Comparison of ENCODE assay signal across 15 cellular contexts in the genomic region with DNA sequence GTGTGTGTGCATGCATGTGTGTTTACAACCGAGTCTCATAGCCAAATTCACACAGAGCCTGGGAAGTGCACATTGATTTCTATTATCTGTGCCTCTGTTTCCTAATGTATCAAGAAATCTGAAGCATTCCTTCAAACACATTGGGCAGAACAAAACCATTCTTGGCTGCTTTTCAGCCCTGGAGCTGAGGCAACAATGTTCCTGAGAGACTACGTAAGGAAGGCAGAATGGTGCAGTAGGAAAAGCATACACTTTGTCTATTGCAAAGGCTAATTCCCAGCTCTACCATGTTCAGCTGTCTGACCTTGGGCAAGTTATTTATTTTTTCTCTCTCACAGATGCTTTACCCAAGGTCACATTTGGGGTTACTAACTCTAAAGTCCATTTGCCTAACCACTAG.
A peak's percentile ranks its signal among the peaks of the same experiment; 100 is the strongest.
DNase-seq lines count a peak whose midpoint lies in the region; ATAC-seq and TF ChIP-seq lines count a peak whose summit lies in the region.
"Had no signal": no experiment of that assay in that cellular context is flagged by ENCODE, and none has a peak within 500 bp of the region (broad histone marks: within the 10 kb centered on the region; RNA-seq: fewer than 3 reads in every experiment).

No MANE protein-coding gene starts in this region.

- no peak overlapping the region for H2BK120ac ChIP-seq in mesenchymal stem cell (ENCODE audit: low read depth, low read length)

- H2AK5ac ChIP-seq in mesenchymal stem cell (ENCODE audit: low read length, severe bottlenecking), result no peak overlapping the region

- H3K14ac ChIP-seq in mesenchymal stem cell (ENCODE audit: low read length in 2 of 2), result peak overlapping the region in 1 of 2 experiments; percentile 7

- no peaks in the 10 kb centered on the region for H3K9me3 Mint-ChIP-seq in activated CD4-positive, alpha-beta T cell treated with anti-CD3 and anti-CD28 coated beads, Interleukin-2, amount 10 ng/mL, durations not matched to agents 24 days and 14 days
- no peaks in the 10 kb centered on the region for H3K9me3 Mint-ChIP-seq in activated T-cell treated with anti-CD3 and anti-CD28 coated beads, Interleukin-2, amount 50 U/mL, for 24 hours

- H3K4me3 ChIP-seq in right atrium auricular region (no peak overlapping the region), mesenchymal stem cell (ENCODE audit: insufficient read depth in 1 of 2, low read depth in 1 of 2, low read length in 2 of 2) (no peak overlapping the region)
- H3K4me3 ChIP-seq: A549 had no signal

- H3K4me1 ChIP-seq in right atrium auricular region (peaks cover 0 to 5% of the 10 kb centered on the region in 2 donors), mesenchymal stem cell (ENCODE audit: control insufficient read depth, insufficient read depth, low read depth, low read length) (no peaks in the 10 kb centered on the region)
- H3K4me1 ChIP-seq: A549, Caco-2 had no signal

- no peaks in the 10 kb centered on the region for H3K79me1 ChIP-seq in mesenchymal stem cell (replicated peaks; ENCODE audit: low read length, poor library complexity, severe bottlenecking)

- no peak overlapping the region for H3K23ac ChIP-seq in mesenchymal stem cell (ENCODE audit: low read length in 2 of 2)

- peak; percentile 34 for ATAC-seq in Right ventricle myocardium superior (ENCODE audit: poor library complexity)
- ATAC-seq: A549 had no signal

- peak overlapping the region; percentile 60 for H4K8ac ChIP-seq in mesenchymal stem cell (ENCODE audit: low read length)

- peak overlapping the region in 1 of 2 experiments; percentile 12 for H3K18ac ChIP-seq in mesenchymal stem cell (ENCODE audit: low read depth in 1 of 2, low read length in 2 of 2)

- H3K27me3 Mint-ChIP-seq in activated CD4-positive, alpha-beta T cell treated with anti-CD3 and anti-CD28 coated beads, Interleukin-2, amount 10 ng/mL, durations not matched to agents 24 days and 14 days, result no peaks in the 10 kb centered on the region
- H3K27me3 Mint-ChIP-seq in activated T-cell treated with anti-CD3 and anti-CD28 coated beads, Interleukin-2, amount 50 U/mL, for 24 hours, result peaks cover 6% of the 10 kb centered on the region
- H3K27me3 Mint-ChIP-seq: CD4-positive, alpha-beta T cell had no signal

- TF ChIP-seq CTCF in right atrium auricular region (IDR thresholded peaks at IDR 0.05), result no peak

- no peaks in the 10 kb centered on the region for H3K36me3 Mint-ChIP-seq in activated CD4-positive, alpha-beta T cell treated with anti-CD3 and anti-CD28 coated beads, Interleukin-2, amount 10 ng/mL, durations not matched to agents 24 days and 14 days (ENCODE audit: low read depth)
- no peaks in the 10 kb centered on the region for H3K36me3 Mint-ChIP-seq in activated T-cell treated with anti-CD3 and anti-CD28 coated beads, Interleukin-2, amount 50 U/mL, for 24 hours (ENCODE audit: low read depth)

- no peak overlapping the region for H3K4ac ChIP-seq in mesenchymal stem cell (ENCODE audit: low read depth in 1 of 2, low read length in 2 of 2)

- no peak overlapping the region for H2BK15ac ChIP-seq in mesenchymal stem cell (ENCODE audit: low read depth, poor library complexity, severe bottlenecking)

- H3K4me3 Mint-ChIP-seq in activated CD4-positive, alpha-beta T cell treated with anti-CD3 and anti-CD28 coated beads, Interleukin-2, amount 10 ng/mL, durations not matched to agents 24 days and 14 days, result no peak overlapping the region
- H3K4me3 Mint-ChIP-seq in activated T-cell treated with anti-CD3 and anti-CD28 coated beads, Interleukin-2, amount 50 U/mL, for 24 hours, result no peak overlapping the region
- H3K4me3 Mint-ChIP-seq: CD4-positive, alpha-beta T cell had no signal

- H3K27ac Mint-ChIP-seq in activated CD4-positive, alpha-beta T cell treated with anti-CD3 and anti-CD28 coated beads, Interleukin-2, amount 10 ng/mL, durations not matched to agents 24 days and 14 days, result no peak overlapping the region
- no peak overlapping the region for H3K27ac Mint-ChIP-seq in activated T-cell treated with anti-CD3 and anti-CD28 coated beads, Interleukin-2, amount 50 U/mL, for 24 hours
- H3K27ac Mint-ChIP-seq: CD4-positive, alpha-beta T cell had no signal

- H3K9ac ChIP-seq in mesenchymal stem cell (ENCODE audit: low read length), result no peak overlapping the region

- no peaks in the 10 kb centered on the region for H3K9me3 ChIP-seq in right atrium auricular region
- no peaks in the 10 kb centered on the region for H3K9me3 ChIP-seq in mesenchymal stem cell (ENCODE audit: control insufficient read depth, low read length)
- H3K9me3 ChIP-seq: A549, Caco-2 had no signal

- H4K91ac ChIP-seq in mesenchymal stem cell (ENCODE audit: low read length), result peak overlapping the region; percentile 36

- no peak overlapping the region for H2AFZ ChIP-seq in mesenchymal stem cell (ENCODE audit: low read depth, low read length)

- no peak overlapping the region for H2BK12ac ChIP-seq in mesenchymal stem cell (ENCODE audit: low read length in 2 of 2)

- H2BK5ac ChIP-seq in mesenchymal stem cell (ENCODE audit: low read depth, low read length, poor library complexity, severe bottlenecking), result no peak overlapping the region

- H3K4me2 ChIP-seq in mesenchymal stem cell (ENCODE audit: low read length, poor library complexity, severe bottlenecking), result no peak overlapping the region
- H3K4me2 ChIP-seq: A549 had no signal

- H3K36me3 ChIP-seq in right atrium auricular region (no peaks in the 10 kb centered on the region), mesenchymal stem cell (ENCODE audit: control insufficient read depth in 1 of 2, insufficient read depth in 2 of 2, low read depth in 1 of 2, low read length in 2 of 2) (no peaks in the 10 kb centered on the region)

- H3K27me3 ChIP-seq in right atrium auricular region, result no peaks in the 10 kb centered on the region
- H3K27me3 ChIP-seq in mesenchymal stem cell (ENCODE audit: control insufficient read depth in 1 of 2, insufficient read depth in 1 of 2, low read length in 2 of 2), result peaks cover 0 to 8% of the 10 kb centered on the region in 2 experiments

- H3K27ac ChIP-seq in right atrium auricular region (no peak overlapping the region), mesenchymal stem cell (ENCODE audit: low read length, poor library complexity, severe bottlenecking) (no peak overlapping the region)
- H3K27ac ChIP-seq: 22Rv1, A549, C4-2B had no signal

- no peak for DNase-seq in Right ventricle myocardium superior
- no peak for DNase-seq in right atrium auricular region (ENCODE audit: low spot score)
- peak; percentile 66 for DNase-seq in astrocyte of the hippocampus (ENCODE audit: low read depth, low spot score)
- no peak for DNase-seq in mesenchymal stem cell
- no peak for DNase-seq in activated CD4-positive, alpha-beta T cell treated with anti-CD3 and anti-CD28 coated beads, Interleukin-2, amount 10 ng/mL, durations not matched to agents 24 days and 14 days
- no peak for DNase-seq in GF-D8 (lab: John Stamatoyannopoulos, UW)
- no peak for DNase-seq in activated T-cell treated with anti-CD3 and anti-CD28 coated beads, Interleukin-2, amount 50 U/mL, for 24 hours
- DNase-seq: AML-193; Caco-2; CD4-positive, alpha-beta T cell; GOT3; H7 had no signal

- intact Hi-C loops in Right ventricle myocardium superior (cut with DNase I), result no loop called here
- intact Hi-C loops in activated CD4-positive, alpha-beta T cell treated with anti-CD3 and anti-CD28 coated beads, Interleukin-2, amount 10 ng/mL, durations not matched to agents 24 days and 14 days (cut with micrococcal nuclease), result no loop called here

- WGBS in mesenchymal stem cell, result 92% methylated on average over 1 of the region's 2 CpGs

- H3K4me1 Mint-ChIP-seq in activated CD4-positive, alpha-beta T cell treated with anti-CD3 and anti-CD28 coated beads, Interleukin-2, amount 10 ng/mL, durations not matched to agents 24 days and 14 days, result no peaks in the 10 kb centered on the region
- H3K4me1 Mint-ChIP-seq in activated T-cell treated with anti-CD3 and anti-CD28 coated beads, Interleukin-2, amount 50 U/mL, for 24 hours (ENCODE audit: low read depth), result no peaks in the 10 kb centered on the region
